ENCODE assay signal across 37 cellular contexts in the genomic region with DNA sequence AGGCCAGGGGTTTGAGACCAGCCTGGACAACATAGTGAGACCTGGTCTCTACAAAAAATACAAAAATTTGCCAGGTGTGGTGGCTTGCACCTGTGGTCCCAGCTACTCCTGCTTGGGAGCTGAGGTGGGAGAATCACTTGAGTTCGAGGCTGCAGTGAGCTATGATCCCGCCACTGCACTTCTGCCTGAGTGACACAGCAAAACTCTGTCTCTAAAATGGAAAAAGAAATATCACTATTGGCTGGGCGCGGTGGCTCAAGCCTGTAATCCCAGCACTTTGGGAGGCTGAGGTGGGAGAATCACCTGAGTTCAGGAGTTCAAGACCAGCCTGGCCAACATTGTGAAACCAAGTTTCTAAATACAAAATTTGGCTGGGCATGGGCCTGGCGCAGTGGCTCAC. TPM values are rescaled to one million over a fixed set of nuclear protein-coding genes. Genes with fewer than 3 reads are reported as not detected.
"Had no signal": no experiment of that assay in that cellular context is flagged by ENCODE, and none has a peak within 500 bp of the region (broad histone marks: within the 10 kb centered on the region; RNA-seq: fewer than 3 reads in every experiment).

No MANE protein-coding gene starts in this region.

- DNase-seq: Karpas-422, Kasumi-1, MG63, MM.1S, MV-4-11, NCI-H1048, NCI-H1092, NCI-H1092 treated with DMSO at 0.1 percent for 48 hours, NCI-H1105, NCI-H1105 treated with DMSO at 0.1 percent for 48 hours, NCI-H1417, NCI-H1417 treated with DMSO at 0.1 percent for 48 hours, NCI-H1436, NCI-H1436 treated with DMSO at 0.1 percent for 48 hours, NCI-H146, NCI-H1694, NCI-H1694 treated with DMSO at 0.1 percent for 48 hours, NCI-H187, NCI-H187 treated with DMSO at 0.1 percent for 48 hours, NCI-H1930, NCI-H2029, NCI-H2029 treated with DMSO at 0.1 percent for 48 hours, NCI-H2081, NCI-H2081 treated with DMSO at 0.1 percent for 48 hours, NCI-H2107, NCI-H2171, NCI-H2227 treated with DMSO at 0.1 percent for 48 hours, NCI-H226, NCI-H345, NCI-H446, NCI-H446 treated with DMSO at 0.1 percent for 48 hours, NCI-H510A, NCI-H510A treated with DMSO at 0.1 percent for 48 hours had no signal

- H3K27me3 ChIP-seq: MG63 had no signal

- H3K36me3 ChIP-seq: MG63 had no signal

- H3K4me3 ChIP-seq: MG63 had no signal

- H3K9me3 ChIP-seq: MG63 had no signal

- H3K9ac ChIP-seq: KMS-11 had no signal

- H3K27ac ChIP-seq: KMS-11 had no signal

- H3K4me2 ChIP-seq: KMS-11 had no signal

RNA-seq across cellular contexts. Expression of a gene that starts 44.9 kb away (rescaled TPM):
- total RNA-seq: LHCN-M2, M059J, MCF 10A had no signal

RNA-seq across cellular contexts. Expression of a gene that starts 59.6 kb away (rescaled TPM):
- total RNA-seq: LHCN-M2, M059J, MCF 10A had no signal
